3 cellular contexts compared by ENCODE assay signal in the genomic region with DNA sequence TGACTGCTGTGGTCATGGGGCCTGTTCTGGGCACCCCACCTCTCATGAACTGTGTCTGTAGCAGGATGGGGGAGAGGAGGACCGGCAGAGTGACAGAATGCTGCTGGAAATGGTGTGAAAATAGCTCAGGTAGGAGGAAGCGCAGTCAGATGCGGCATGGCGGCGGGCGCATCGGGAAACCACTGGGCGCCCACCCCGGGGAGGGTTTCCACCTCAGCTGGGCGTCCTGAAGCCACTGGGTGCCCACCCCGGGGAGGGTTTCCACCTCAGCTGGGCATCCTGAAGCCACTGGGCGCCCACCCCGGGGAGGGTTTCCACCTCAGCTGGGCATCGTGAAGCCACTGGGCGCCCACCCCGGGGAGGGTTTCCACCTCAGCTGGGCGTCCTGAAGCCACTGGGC. TPM values are rescaled to one million over a fixed set of nuclear protein-coding genes. Genes with fewer than 3 reads are reported as not detected.
"Had no signal": no experiment of that assay in that cellular context is flagged by ENCODE, and none has a peak within 500 bp of the region (broad histone marks: within the 10 kb centered on the region; RNA-seq: fewer than 3 reads in every experiment).

No MANE protein-coding gene starts in this region.

RNA-seq across cellular contexts. Expression of a gene that starts 52.6 kb away (rescaled TPM):
- total RNA-seq: PC-3, PC-9, SJCRH30 had no signal
